Comparison of ENCODE assay signal across 1 cellular context in the genomic region with DNA sequence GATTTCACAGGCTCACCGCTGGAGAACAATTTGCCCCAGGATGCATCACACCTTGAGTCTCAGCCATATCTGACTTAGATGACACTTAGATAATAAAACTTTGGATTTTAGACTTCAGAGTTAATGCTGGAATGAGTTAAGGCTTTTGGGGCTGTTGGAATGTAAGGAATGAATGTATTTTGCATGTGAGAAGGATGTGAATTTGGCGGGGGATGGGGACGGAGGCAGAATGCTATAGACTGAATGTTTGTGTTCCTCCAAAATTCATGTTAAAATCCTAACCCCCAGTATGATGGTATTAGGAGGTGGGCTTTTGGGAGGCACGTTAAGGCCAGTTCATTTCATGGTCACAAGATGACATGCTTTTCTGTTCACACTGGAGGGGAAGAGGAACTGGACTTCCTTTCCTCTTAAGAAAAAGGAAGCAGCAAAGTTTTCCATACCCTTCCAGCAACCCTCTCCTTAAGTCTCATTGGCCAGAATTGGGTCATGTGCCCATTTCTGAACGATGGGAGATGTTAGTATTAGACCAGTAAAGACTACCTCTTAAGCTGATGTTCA.
TF ChIP-seq lines count a peak whose summit lies in the region.

No MANE protein-coding gene starts in this region.

TF ChIP-seq in K562, 482 proteins besides CTCF, POLR2A, EP300 and RAD21:
- TF ChIP-seq, protein P1, sequence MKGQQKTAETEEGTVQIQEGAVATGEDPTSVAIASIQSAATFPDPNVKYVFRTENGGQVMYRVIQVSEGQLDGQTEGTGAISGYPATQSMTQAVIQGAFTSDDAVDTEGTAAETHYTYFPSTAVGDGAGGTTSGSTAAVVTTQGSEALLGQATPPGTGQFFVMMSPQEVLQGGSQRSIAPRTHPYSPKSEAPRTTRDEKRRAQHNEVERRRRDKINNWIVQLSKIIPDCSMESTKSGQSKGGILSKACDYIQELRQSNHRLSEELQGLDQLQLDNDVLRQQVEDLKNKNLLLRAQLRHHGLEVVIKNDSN (CRISPR knock-in tag; IDR thresholded peaks at IDR 0.05), result peak; percentile 75
- TF ChIP-seq ZNF79 (CRISPR knock-in tag; IDR thresholded peaks at IDR 0.05; ENCODE audit: low read depth) (no peak), USF2 (CRISPR knock-in tag; IDR thresholded peaks at IDR 0.05) (peak; percentile 60), SMAD1 (IDR thresholded peaks at IDR 0.05; ENCODE audit: low read depth, low read length, partially characterized antibody) (no peak), TSC22D4 (tag; IDR thresholded peaks at IDR 0.05) (no peak), SPI1 (IDR thresholded peaks at IDR 0.05; ENCODE audit: borderline replicate concordance, low read depth, low read length) (peak; percentile 46; the same call in 1 of the 2 replicates)
